34 cellular contexts compared by ENCODE assay signal in genomic region chr17:51150932-51151331, GRCh38.
"Had no signal": no experiment of that assay in that cellular context is flagged by ENCODE, and none has a peak within 500 bp of the region (broad histone marks: within the 10 kb centered on the region; RNA-seq: fewer than 3 reads in every experiment).

No MANE protein-coding gene starts in this region.

- H3K27me3 Mint-ChIP-seq: dendritic cell treated with granulocyte-macrophage colony-stimulating factor and Interleukin-4, amounts not matched to agents 40 ng/mL and 50 ng/mL, for 4 days; naive B cell; natural killer cell treated with Interleukin-12 subunit alpha and Interleukin-12 subunit beta and Interleukin-15 and Interleukin-18, amount 100 ng/mL, for 72 hours; stimulated activated naive CD8-positive, alpha-beta T cell treated with anti-CD3 and anti-CD28 coated beads, Interleukin-15, amount 100 ng/mL, for 72 hours had no signal

- H3K4me3 ChIP-seq: colonic mucosa, esophagus muscularis mucosa, gastroesophageal sphincter, heart left ventricle, hepatocyte, lung, mucosa of descending colon, neural progenitor cell, ovary, smooth muscle cell, suprapubic skin, transverse colon, upper lobe of right lung, uterus had no signal

- H3K27ac Mint-ChIP-seq: dendritic cell treated with granulocyte-macrophage colony-stimulating factor and Interleukin-4, amounts not matched to agents 40 ng/mL and 50 ng/mL, for 4 days; mesothelial cell of epicardium; natural killer cell treated with Interleukin-12 subunit alpha and Interleukin-12 subunit beta and Interleukin-15 and Interleukin-18, amount 100 ng/mL, for 72 hours; neural progenitor cell; stimulated activated naive CD8-positive, alpha-beta T cell treated with anti-CD3 and anti-CD28 coated beads, Interleukin-15, amount 100 ng/mL, for 72 hours had no signal

- H3K9ac ChIP-seq: neural progenitor cell had no signal

- H3K4me1 Mint-ChIP-seq: naive B cell had no signal

- FAIRE-seq: endothelial cell of umbilical vein, kidney had no signal

- H3K4me3 Mint-ChIP-seq: dendritic cell treated with granulocyte-macrophage colony-stimulating factor and Interleukin-4, amounts not matched to agents 40 ng/mL and 50 ng/mL, for 4 days; mesothelial cell of epicardium; natural killer cell treated with Interleukin-12 subunit alpha and Interleukin-12 subunit beta and Interleukin-15 and Interleukin-18, amount 100 ng/mL, for 72 hours; neural progenitor cell; stimulated activated naive CD8-positive, alpha-beta T cell treated with anti-CD3 and anti-CD28 coated beads, Interleukin-15, amount 100 ng/mL, for 72 hours had no signal

- H3K9me3 Mint-ChIP-seq: dendritic cell treated with granulocyte-macrophage colony-stimulating factor and Interleukin-4, amounts not matched to agents 40 ng/mL and 50 ng/mL, for 4 days; mesothelial cell of epicardium; naive B cell; natural killer cell treated with Interleukin-12 subunit alpha and Interleukin-12 subunit beta and Interleukin-15 and Interleukin-18, amount 100 ng/mL, for 72 hours; neural progenitor cell; stimulated activated naive CD8-positive, alpha-beta T cell treated with anti-CD3 and anti-CD28 coated beads, Interleukin-15, amount 100 ng/mL, for 72 hours had no signal

- H2AFZ ChIP-seq: hepatocyte, neural progenitor cell had no signal

- ATAC-seq: foreskin keratinocyte; gastroesophageal sphincter; heart left ventricle; left lobe of liver; mucosa of descending colon; natural killer cell treated with Interleukin-12 subunit alpha and Interleukin-12 subunit beta and Interleukin-15 and Interleukin-18, amount 100 ng/mL, for 72 hours; sciatic nerve; stimulated activated naive CD8-positive, alpha-beta T cell treated with anti-CD3 and anti-CD28 coated beads, Interleukin-15, amount 100 ng/mL, for 72 hours; upper lobe of right lung had no signal

- H3K27ac ChIP-seq: colonic mucosa, esophagus muscularis mucosa, foreskin keratinocyte, gastroesophageal sphincter, heart left ventricle, hepatocyte, neural progenitor cell, ovary, suprapubic skin, transverse colon, upper lobe of right lung, uterus had no signal

- H3K4me2 ChIP-seq: hepatocyte, neural progenitor cell, smooth muscle cell had no signal

- H3K36me3 ChIP-seq: colonic mucosa, gastroesophageal sphincter, neural progenitor cell, ovary, suprapubic skin, transverse colon, upper lobe of right lung, uterus had no signal

- H3K9me3 ChIP-seq: colonic mucosa, esophagus muscularis mucosa, gastroesophageal sphincter, heart left ventricle, mucosa of descending colon, ovary, suprapubic skin, transverse colon, upper lobe of right lung, uterus had no signal

- DNase-seq: colonic mucosa; effector memory CD4-positive, alpha-beta T cell; foreskin keratinocyte; heart left ventricle; kidney; mesenchymal stem cell; mucosa of descending colon; naive B cell; nucleus accumbens; ovary; posterior cingulate gyrus; retina; stimulated activated CD4-positive, alpha-beta T cell treated with anti-CD3 and anti-CD28 coated beads, Interleukin-12 subunit alpha, Interleukin-12 subunit beta, amount 100 ng/mL, for 4 hours; stimulated activated CD4-positive, alpha-beta T cell treated with anti-CD3 and anti-CD28 coated beads, Interleukin-1b, Interleukin-23, amount 100 ng/mL, for 48 hours; stimulated activated CD4-positive, alpha-beta T cell treated with anti-CD3 and anti-CD28 coated beads, Interleukin-4, amount 100 ng/mL, for 1 hour; stimulated activated CD8-positive, alpha-beta memory T cell treated with anti-CD3 and anti-CD28 coated beads, Interleukin-4, amount 100 ng/mL, for 48 hours; stimulated activated naive CD4-positive, alpha-beta T cell; stimulated activated naive CD8-positive, alpha-beta T cell treated with anti-CD3 and anti-CD28 coated beads, Interleukin-15, amount 100 ng/mL, for 72 hours; transverse colon; uterus had no signal

- H3K4me1 ChIP-seq: foreskin keratinocyte, uterus had no signal

- H3K27me3 ChIP-seq: colonic mucosa, esophagus muscularis mucosa, foreskin keratinocyte, gastroesophageal sphincter, heart left ventricle, hepatocyte, neural progenitor cell, ovary, suprapubic skin, transverse colon, upper lobe of right lung, uterus had no signal
